In the genomic region with DNA sequence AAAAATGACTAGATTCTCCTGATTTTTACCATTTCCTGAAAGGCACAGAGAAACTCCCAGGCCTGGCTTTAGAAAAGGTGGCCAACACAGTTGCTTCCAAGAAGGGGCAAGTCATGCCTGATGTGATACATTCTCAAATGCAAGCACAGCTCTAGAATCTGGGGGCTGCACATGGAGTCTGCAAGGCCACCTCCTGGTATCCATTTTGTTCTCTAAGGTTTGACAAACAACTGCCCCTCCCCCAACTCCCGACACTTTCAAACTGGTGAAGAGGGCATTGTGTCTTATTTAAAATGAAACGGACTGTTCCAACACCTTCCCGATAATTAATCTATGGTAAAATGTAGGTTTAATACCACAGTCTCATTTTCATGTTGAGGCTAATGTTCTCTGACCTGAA, we compare ENCODE assay signal across 23 cellular contexts.
"Had no signal": no experiment of that assay in that cellular context is flagged by ENCODE, and none has a peak within 500 bp of the region (broad histone marks: within the 10 kb centered on the region; RNA-seq: fewer than 3 reads in every experiment).

No MANE protein-coding gene starts in this region.

- H3K4me3 Mint-ChIP-seq: activated CD4-positive, alpha-beta T cell treated with anti-CD3 and anti-CD28 coated beads, Interleukin-2, amount 10 ng/mL, durations not matched to agents 24 days and 14 days; activated CD8-positive, alpha-beta T cell treated with anti-CD3 and anti-CD28 coated beads for 36 hours; activated naive CD8-positive, alpha-beta T cell treated with anti-CD3 and anti-CD28 coated beads, Interleukin-2, amount 10 ng/mL, durations not matched to agents 7 days and 5 days; activated T-helper 17 cell treated with anti-CD3 and anti-CD28 coated beads, Interleukin-2, amount 50 U/mL, for 72 hours; memory B cell; naive thymus-derived CD4-positive, alpha-beta T cell; stimulated activated memory B cell treated with anti-CD40 and anti-IgM and Interleukin-4, amounts not matched to agents 10 μg/mL and 1 μg/mL and 100 μg/mL, for 72 hours had no signal

- H3K9me3 Mint-ChIP-seq: activated CD4-positive, alpha-beta T cell treated with anti-CD3 and anti-CD28 coated beads, Interleukin-2, amount 10 ng/mL, durations not matched to agents 24 days and 14 days; activated CD8-positive, alpha-beta T cell treated with anti-CD3 and anti-CD28 coated beads for 36 hours; activated naive CD8-positive, alpha-beta T cell treated with anti-CD3 and anti-CD28 coated beads, Interleukin-2, amount 10 ng/mL, durations not matched to agents 7 days and 5 days; memory B cell had no signal

- H3K27ac ChIP-seq: body of pancreas, esophagus squamous epithelium, heart right ventricle, neutrophil, pancreas, sigmoid colon, thoracic aorta had no signal

- H3K4me1 Mint-ChIP-seq: activated CD4-positive, alpha-beta T cell treated with anti-CD3 and anti-CD28 coated beads, Interleukin-2, amount 10 ng/mL, durations not matched to agents 24 days and 14 days; activated naive CD8-positive, alpha-beta T cell treated with anti-CD3 and anti-CD28 coated beads, Interleukin-2, amount 10 ng/mL, durations not matched to agents 7 days and 5 days; activated T-helper 17 cell treated with anti-CD3 and anti-CD28 coated beads, Interleukin-2, amount 50 U/mL, for 72 hours; memory B cell; naive thymus-derived CD4-positive, alpha-beta T cell; stimulated activated memory B cell treated with anti-CD40 and anti-IgM and Interleukin-4, amounts not matched to agents 10 μg/mL and 1 μg/mL and 100 μg/mL, for 72 hours had no signal

- DNase-seq: activated CD4-positive, alpha-beta T cell treated with anti-CD3 and anti-CD28 coated beads, Interleukin-2, amount 10 ng/mL, durations not matched to agents 24 days and 14 days; activated CD4-positive, CD25-positive, alpha-beta regulatory T cell; activated CD8-positive, alpha-beta T cell treated with anti-CD3 and anti-CD28 coated beads for 36 hours; activated naive CD4-positive, alpha-beta T cell treated with Interleukin-2 at 50 U/mL for 16 hours; activated naive CD8-positive, alpha-beta T cell treated with anti-CD3 and anti-CD28 coated beads, Interleukin-2, amount 10 ng/mL, durations not matched to agents 7 days and 5 days; activated T-cell treated with anti-CD3 and anti-CD28 coated beads, Interleukin-2, amount 50 U/mL, for 1 hour; body of pancreas; dermis blood vessel endothelial cell; effector memory CD4-positive, alpha-beta T cell; esophagus squamous epithelium; heart right ventricle; kidney; left ventricle myocardium superior; naive thymus-derived CD4-positive, alpha-beta T cell; pancreas; sigmoid colon; stimulated activated CD4-positive, alpha-beta T cell treated with anti-CD3 and anti-CD28 coated beads, Interleukin-4, amount 100 ng/mL, for 4 hours; T-helper 9 cell had no signal

- H3K36me3 ChIP-seq: esophagus squamous epithelium, heart right ventricle, neutrophil, pancreas, sigmoid colon, thoracic aorta had no signal

- H3K4me3 ChIP-seq: body of pancreas, esophagus squamous epithelium, heart right ventricle, pancreas, sigmoid colon, thoracic aorta had no signal

- H3K36me3 Mint-ChIP-seq: activated naive CD8-positive, alpha-beta T cell treated with anti-CD3 and anti-CD28 coated beads, Interleukin-2, amount 10 ng/mL, durations not matched to agents 7 days and 5 days; memory B cell; naive thymus-derived CD4-positive, alpha-beta T cell; stimulated activated memory B cell treated with anti-CD40 and anti-IgM and Interleukin-4, amounts not matched to agents 10 μg/mL and 1 μg/mL and 100 μg/mL, for 72 hours had no signal

- H3K9me3 ChIP-seq: body of pancreas, esophagus squamous epithelium, heart right ventricle, neutrophil, pancreas, sigmoid colon, thoracic aorta had no signal

- ATAC-seq: activated CD8-positive, alpha-beta T cell treated with anti-CD3 and anti-CD28 coated beads for 36 hours; activated T-helper 17 cell treated with anti-CD3 and anti-CD28 coated beads, Interleukin-2, amount 50 U/mL, for 72 hours; body of pancreas; heart right ventricle; left ventricle myocardium superior; naive thymus-derived CD4-positive, alpha-beta T cell; pancreas; stimulated activated memory B cell treated with anti-CD40 and anti-IgM and Interleukin-4, amounts not matched to agents 10 μg/mL and 1 μg/mL and 100 μg/mL, for 72 hours had no signal

- H3K4me1 ChIP-seq: body of pancreas, esophagus squamous epithelium, heart right ventricle, pancreas, sigmoid colon had no signal

- H3K27me3 ChIP-seq: body of pancreas, esophagus squamous epithelium, heart right ventricle, neutrophil, sigmoid colon had no signal

- H3K27me3 Mint-ChIP-seq: activated CD4-positive, alpha-beta T cell treated with anti-CD3 and anti-CD28 coated beads, Interleukin-2, amount 10 ng/mL, durations not matched to agents 24 days and 14 days; activated CD8-positive, alpha-beta T cell treated with anti-CD3 and anti-CD28 coated beads for 36 hours; activated T-helper 17 cell treated with anti-CD3 and anti-CD28 coated beads, Interleukin-2, amount 50 U/mL, for 72 hours; memory B cell; naive thymus-derived CD4-positive, alpha-beta T cell; stimulated activated memory B cell treated with anti-CD40 and anti-IgM and Interleukin-4, amounts not matched to agents 10 μg/mL and 1 μg/mL and 100 μg/mL, for 72 hours had no signal

- H3K27ac Mint-ChIP-seq: activated CD4-positive, alpha-beta T cell treated with anti-CD3 and anti-CD28 coated beads, Interleukin-2, amount 10 ng/mL, durations not matched to agents 24 days and 14 days; activated CD8-positive, alpha-beta T cell treated with anti-CD3 and anti-CD28 coated beads for 36 hours; activated naive CD8-positive, alpha-beta T cell treated with anti-CD3 and anti-CD28 coated beads, Interleukin-2, amount 10 ng/mL, durations not matched to agents 7 days and 5 days; activated T-helper 17 cell treated with anti-CD3 and anti-CD28 coated beads, Interleukin-2, amount 50 U/mL, for 72 hours; memory B cell; naive thymus-derived CD4-positive, alpha-beta T cell; stimulated activated memory B cell treated with anti-CD40 and anti-IgM and Interleukin-4, amounts not matched to agents 10 μg/mL and 1 μg/mL and 100 μg/mL, for 72 hours had no signal
